ENCODE assay signal across 8 cellular contexts in the genomic region with DNA sequence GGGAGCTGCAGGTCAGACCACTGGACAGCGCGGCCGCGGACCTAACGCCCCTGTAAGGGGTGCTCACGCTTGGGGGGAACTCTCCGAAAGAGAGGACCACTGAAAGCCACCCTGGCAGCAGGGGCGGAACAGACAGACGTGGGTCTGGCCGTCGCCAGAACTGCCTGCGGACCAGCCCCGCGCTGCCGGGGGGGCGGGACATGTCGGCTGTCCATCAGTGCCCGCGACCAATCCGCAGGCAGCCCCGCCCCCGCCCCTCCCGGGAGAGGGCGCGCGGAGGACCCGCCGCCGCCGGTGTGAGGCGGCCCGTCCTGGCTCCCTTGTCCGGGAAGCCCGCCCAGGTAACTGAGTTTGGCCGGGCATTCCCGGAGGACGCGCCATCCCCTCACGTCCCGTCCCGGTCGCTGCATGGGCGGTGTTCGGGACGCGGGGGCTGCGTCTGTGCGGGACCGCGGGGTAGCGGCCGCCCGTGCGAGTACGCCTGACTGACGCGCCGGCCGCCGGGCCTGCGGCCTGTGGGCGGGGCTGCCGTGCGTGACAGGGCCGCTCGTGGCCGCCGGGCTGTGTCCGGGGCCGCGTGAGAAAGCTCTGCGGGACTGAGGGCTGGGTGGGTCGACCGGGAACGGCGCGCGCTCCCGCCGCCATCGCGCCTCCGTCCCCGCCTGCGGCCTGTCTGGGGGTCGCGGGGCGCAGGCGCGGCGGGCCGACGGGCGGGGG. TPM values are rescaled to one million over a fixed set of nuclear protein-coding genes. Genes with fewer than 3 reads are reported as not detected.
DNase-seq lines count a peak whose midpoint lies in the region; ATAC-seq and TF ChIP-seq lines count a peak whose summit lies in the region.

No MANE protein-coding gene starts in this region.

- 0 to 3% methylated on average over 2 to 6 of the region's 94 CpGs for WGBS in thyroid gland, 2 donors

- H3K4me3 ChIP-seq in H7 (ENCODE audit: insufficient read depth, low read depth, low read length) (peak overlapping the region; percentile 81), MG63 (peak overlapping the region; percentile 95), parathyroid adenoma (ENCODE audit: low read depth, low read length) (peak overlapping the region; percentile 53), thyroid gland (replicated peaks in 1 of 3) (peak overlapping the region; percentile 69 to 93 (median 93))

- peak; percentile 67 for DNase-seq in GDM1 (lab: John Stamatoyannopoulos, UW)
- peak; percentile 99 for DNase-seq in H7
- peak; percentile 88 for DNase-seq in MG63
- DNase-seq in activated naive CD8-positive, alpha-beta T cell treated with anti-CD3 and anti-CD28 coated beads, Interleukin-2, amount 50 U/mL, for 16 hours (ENCODE audit: low read depth, low spot score), result peak; percentile 75
- DNase-seq in Right ventricle myocardium superior, result peak; percentile 94
- DNase-seq in thyroid gland, result peak; percentile 93

- peak overlapping the region; percentile 92 for H2AFZ ChIP-seq in parathyroid adenoma

- H3K27ac ChIP-seq in parathyroid adenoma (peak overlapping the region; percentile 86), thyroid gland (peak overlapping the region; percentile 89 to 98 (median 96))

- peaks cover 8% of the 10 kb centered on the region for H3K4me1 ChIP-seq in parathyroid adenoma
- peaks cover 36 to 38% of the 10 kb centered on the region in 2 donors for H3K4me1 ChIP-seq in thyroid gland

- peak overlapping the region; percentile 85 for H3K4me2 ChIP-seq in parathyroid adenoma (ENCODE audit: low read length)

- intact Hi-C loops in Right ventricle myocardium superior (cut with DNase I) (loop anchor here (10.0 kb wide), 2 partner anchors 198 to 278 kb away; no protein-coding TSS in a partner anchor), thyroid gland (cut with DNase I) (loop anchor here (5.0 kb wide), 1 partner anchor 35 kb away; no protein-coding TSS in a partner anchor)

- H3K9me3 ChIP-seq in MG63, result no peaks in the 10 kb centered on the region
- H3K9me3 ChIP-seq in parathyroid adenoma (ENCODE audit: control insufficient read depth, low read length), result no peaks in the 10 kb centered on the region
- no peaks in the 10 kb centered on the region for H3K9me3 ChIP-seq in thyroid gland

- ATAC-seq in SK-N-SH treated with all-trans-retinoic acid at 6 μM for 48 hours, result peak; percentile 82
- ATAC-seq in Right ventricle myocardium superior (ENCODE audit: poor library complexity), result peak; percentile 91

- peak; percentile 15 for TF ChIP-seq CTCF in parathyroid adenoma (IDR thresholded peaks at IDR 0.05)
- TF ChIP-seq CTCF in thyroid gland (IDR thresholded peaks at IDR 0.05), result peak in 1 of 6 experiments; percentile 23

- H3K27me3 ChIP-seq in H7 (ENCODE audit: control insufficient read depth, insufficient read depth, low read length), result no peaks in the 10 kb centered on the region
- no peaks in the 10 kb centered on the region for H3K27me3 ChIP-seq in MG63
- H3K27me3 ChIP-seq in parathyroid adenoma (ENCODE audit: control insufficient read depth, insufficient read depth, low read length), result no peaks in the 10 kb centered on the region
- H3K27me3 ChIP-seq in thyroid gland, result no peaks in the 10 kb centered on the region

- H3K79me2 ChIP-seq in parathyroid adenoma, result peaks cover 20% of the 10 kb centered on the region

- H3K36me3 ChIP-seq in H7 (replicated peaks; ENCODE audit: control insufficient read depth, insufficient read depth, low read length), result peaks cover 4% of the 10 kb centered on the region
- peaks cover 7% of the 10 kb centered on the region; the same call in 1 of the 2 replicates for H3K36me3 ChIP-seq in MG63
- H3K36me3 ChIP-seq in parathyroid adenoma (ENCODE audit: control insufficient read depth, insufficient read depth, low read length), result no peaks in the 10 kb centered on the region
- H3K36me3 ChIP-seq in thyroid gland, result no peaks in the 10 kb centered on the region

- peak overlapping the region; percentile 63 for H3K9ac ChIP-seq in parathyroid adenoma

- TF ChIP-seq POLR2A in thyroid gland (IDR thresholded peaks at IDR 0.05), result peak; percentile 71 to 89

TF ChIP-seq in SK-N-SH treated with all-trans-retinoic acid at 6 μM for 48 hours, 23 proteins besides CTCF, POLR2A, EP300 and RAD21 (continues in another document):
- TF ChIP-seq, protein P1, sequence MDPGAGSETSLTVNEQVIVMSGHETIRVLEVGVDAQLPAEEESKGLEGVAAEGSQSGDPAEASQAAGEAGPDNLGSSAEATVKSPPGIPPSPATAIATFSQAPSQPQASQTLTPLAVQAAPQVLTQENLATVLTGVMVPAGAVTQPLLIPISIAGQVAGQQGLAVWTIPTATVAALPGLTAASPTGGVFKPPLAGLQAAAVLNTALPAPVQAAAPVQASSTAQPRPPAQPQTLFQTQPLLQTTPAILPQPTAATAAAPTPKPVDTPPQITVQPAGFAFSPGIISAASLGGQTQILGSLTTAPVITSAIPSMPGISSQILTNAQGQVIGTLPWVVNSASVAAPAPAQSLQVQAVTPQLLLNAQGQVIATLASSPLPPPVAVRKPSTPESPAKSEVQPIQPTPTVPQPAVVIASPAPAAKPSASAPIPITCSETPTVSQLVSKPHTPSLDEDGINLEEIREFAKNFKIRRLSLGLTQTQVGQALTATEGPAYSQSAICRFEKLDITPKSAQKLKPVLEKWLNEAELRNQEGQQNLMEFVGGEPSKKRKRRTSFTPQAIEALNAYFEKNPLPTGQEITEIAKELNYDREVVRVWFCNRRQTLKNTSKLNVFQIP (CRISPR knock-in tag; IDR thresholded peaks at IDR 0.05; ENCODE audit: borderline replicate concordance, low read depth), result no peak
- TF ChIP-seq RARB (CRISPR knock-in tag; IDR thresholded peaks at IDR 0.05) (no peak), ZFP30 (CRISPR knock-in tag; IDR thresholded peaks at IDR 0.05) (no peak), ISL1 (CRISPR knock-in tag; IDR thresholded peaks at IDR 0.05) (no peak), ZFP3 (CRISPR knock-in tag; IDR thresholded peaks at IDR 0.05) (no peak), TCF4 (CRISPR knock-in tag; IDR thresholded peaks at IDR 0.05; ENCODE audit: borderline replicate concordance) (no peak), OSR1 (CRISPR knock-in tag; IDR thresholded peaks at IDR 0.05) (no peak), BACH2 (CRISPR knock-in tag; IDR thresholded peaks at IDR 0.05; ENCODE audit: borderline replicate concordance) (no peak), CSDC2 (CRISPR knock-in tag; IDR thresholded peaks at IDR 0.05) (no peak), GLIS3 (CRISPR knock-in tag; IDR thresholded peaks at IDR 0.05) (no peak)
- TF ChIP-seq, protein P2, sequence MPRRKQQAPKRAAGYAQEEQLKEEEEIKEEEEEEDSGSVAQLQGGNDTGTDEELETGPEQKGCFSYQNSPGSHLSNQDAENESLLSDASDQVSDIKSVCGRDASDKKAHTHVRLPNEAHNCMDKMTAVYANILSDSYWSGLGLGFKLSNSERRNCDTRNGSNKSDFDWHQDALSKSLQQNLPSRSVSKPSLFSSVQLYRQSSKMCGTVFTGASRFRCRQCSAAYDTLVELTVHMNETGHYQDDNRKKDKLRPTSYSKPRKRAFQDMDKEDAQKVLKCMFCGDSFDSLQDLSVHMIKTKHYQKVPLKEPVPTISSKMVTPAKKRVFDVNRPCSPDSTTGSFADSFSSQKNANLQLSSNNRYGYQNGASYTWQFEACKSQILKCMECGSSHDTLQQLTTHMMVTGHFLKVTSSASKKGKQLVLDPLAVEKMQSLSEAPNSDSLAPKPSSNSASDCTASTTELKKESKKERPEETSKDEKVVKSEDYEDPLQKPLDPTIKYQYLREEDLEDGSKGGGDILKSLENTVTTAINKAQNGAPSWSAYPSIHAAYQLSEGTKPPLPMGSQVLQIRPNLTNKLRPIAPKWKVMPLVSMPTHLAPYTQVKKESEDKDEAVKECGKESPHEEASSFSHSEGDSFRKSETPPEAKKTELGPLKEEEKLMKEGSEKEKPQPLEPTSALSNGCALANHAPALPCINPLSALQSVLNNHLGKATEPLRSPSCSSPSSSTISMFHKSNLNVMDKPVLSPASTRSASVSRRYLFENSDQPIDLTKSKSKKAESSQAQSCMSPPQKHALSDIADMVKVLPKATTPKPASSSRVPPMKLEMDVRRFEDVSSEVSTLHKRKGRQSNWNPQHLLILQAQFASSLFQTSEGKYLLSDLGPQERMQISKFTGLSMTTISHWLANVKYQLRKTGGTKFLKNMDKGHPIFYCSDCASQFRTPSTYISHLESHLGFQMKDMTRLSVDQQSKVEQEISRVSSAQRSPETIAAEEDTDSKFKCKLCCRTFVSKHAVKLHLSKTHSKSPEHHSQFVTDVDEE (CRISPR knock-in tag; IDR thresholded peaks at IDR 0.05), result no peak; the same call in 1 of the 2 replicates
- TF ChIP-seq, protein P3, sequence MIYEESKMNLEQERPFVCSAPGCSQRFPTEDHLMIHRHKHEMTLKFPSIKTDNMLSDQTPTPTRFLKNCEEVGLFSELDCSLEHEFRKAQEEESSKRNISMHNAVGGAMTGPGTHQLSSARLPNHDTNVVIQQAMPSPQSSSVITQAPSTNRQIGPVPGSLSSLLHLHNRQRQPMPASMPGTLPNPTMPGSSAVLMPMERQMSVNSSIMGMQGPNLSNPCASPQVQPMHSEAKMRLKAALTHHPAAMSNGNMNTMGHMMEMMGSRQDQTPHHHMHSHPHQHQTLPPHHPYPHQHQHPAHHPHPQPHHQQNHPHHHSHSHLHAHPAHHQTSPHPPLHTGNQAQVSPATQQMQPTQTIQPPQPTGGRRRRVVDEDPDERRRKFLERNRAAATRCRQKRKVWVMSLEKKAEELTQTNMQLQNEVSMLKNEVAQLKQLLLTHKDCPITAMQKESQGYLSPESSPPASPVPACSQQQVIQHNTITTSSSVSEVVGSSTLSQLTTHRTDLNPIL (CRISPR knock-in tag; IDR thresholded peaks at IDR 0.05; ENCODE audit: low read depth), result no peak
- TF ChIP-seq, protein P4, sequence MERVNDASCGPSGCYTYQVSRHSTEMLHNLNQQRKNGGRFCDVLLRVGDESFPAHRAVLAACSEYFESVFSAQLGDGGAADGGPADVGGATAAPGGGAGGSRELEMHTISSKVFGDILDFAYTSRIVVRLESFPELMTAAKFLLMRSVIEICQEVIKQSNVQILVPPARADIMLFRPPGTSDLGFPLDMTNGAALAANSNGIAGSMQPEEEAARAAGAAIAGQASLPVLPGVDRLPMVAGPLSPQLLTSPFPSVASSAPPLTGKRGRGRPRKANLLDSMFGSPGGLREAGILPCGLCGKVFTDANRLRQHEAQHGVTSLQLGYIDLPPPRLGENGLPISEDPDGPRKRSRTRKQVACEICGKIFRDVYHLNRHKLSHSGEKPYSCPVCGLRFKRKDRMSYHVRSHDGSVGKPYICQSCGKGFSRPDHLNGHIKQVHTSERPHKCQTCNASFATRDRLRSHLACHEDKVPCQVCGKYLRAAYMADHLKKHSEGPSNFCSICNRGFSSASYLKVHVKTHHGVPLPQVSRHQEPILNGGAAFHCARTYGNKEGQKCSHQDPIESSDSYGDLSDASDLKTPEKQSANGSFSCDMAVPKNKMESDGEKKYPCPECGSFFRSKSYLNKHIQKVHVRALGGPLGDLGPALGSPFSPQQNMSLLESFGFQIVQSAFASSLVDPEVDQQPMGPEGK (CRISPR knock-in tag; IDR thresholded peaks at IDR 0.05; ENCODE audit: borderline replicate concordance), result no peak

RNA-seq across cellular contexts. Expression of a gene that starts 0.5 kb away (rescaled TPM):
- total RNA-seq in H7 (2014; rRNA removed; shearing (Covaris generic)), result 132 and 194 TPM in 2 replicates
- total RNA-seq in MG63 (2014; rRNA removed; shearing (Covaris generic); ENCODE audit: low replicate concordance), result 35.8 and 99.5 TPM in 2 replicates
- total RNA-seq in Right ventricle myocardium superior (45.0 TPM), thyroid gland (100 to 1,000 TPM; 146 to 252 (median 164) TPM)

Comparison
In these comparisons a context has a peak if more than half of its experiments do, and no peak if none do; other contexts are left out.
1. Peak in every context shown above with its lines: DNase-seq, ATAC-seq, H3K4me3 ChIP-seq and H3K27ac ChIP-seq.